Comparison of ENCODE assay signal across 8 cellular contexts in genomic region chr17:35969558-35970442, GRCh38. TPM values are rescaled to one million over a fixed set of nuclear protein-coding genes. Genes with fewer than 3 reads are reported as not detected.
DNase-seq lines count a peak whose midpoint lies in the region; ATAC-seq and TF ChIP-seq lines count a peak whose summit lies in the region.

No MANE protein-coding gene starts in this region.

- POLR2A ChIA-PET in activated CD4-positive, alpha-beta T cell treated with anti-CD3 and anti-CD28 coated beads for 36 hours (lab: Charles Lee): interaction anchor here (0.9 kb wide), 1 partner anchor 180 kb away, joined by 3 read pairs; no protein-coding TSS in a partner anchor

- no peaks in the 10 kb centered on the region for H3K9me3 Mint-ChIP-seq in activated CD4-positive, alpha-beta T cell treated with anti-CD3 and anti-CD28 coated beads for 36 hours (ENCODE audit: low read depth)
- no peaks in the 10 kb centered on the region for H3K9me3 Mint-ChIP-seq in chondrocyte (ENCODE audit: low read depth)

- H3K36me3 Mint-ChIP-seq in activated CD4-positive, alpha-beta T cell treated with anti-CD3 and anti-CD28 coated beads for 36 hours (ENCODE audit: low read depth): no peaks in the 10 kb centered on the region
- H3K36me3 Mint-ChIP-seq in chondrocyte (ENCODE audit: low read depth): no peaks in the 10 kb centered on the region

- H3K27me3 Mint-ChIP-seq in activated CD4-positive, alpha-beta T cell treated with anti-CD3 and anti-CD28 coated beads for 36 hours: no peaks in the 10 kb centered on the region
- H3K27me3 Mint-ChIP-seq in chondrocyte (ENCODE audit: low read depth): peaks cover 7% of the 10 kb centered on the region

- CTCF ChIA-PET in activated CD4-positive, alpha-beta T cell treated with anti-CD3 and anti-CD28 coated beads for 36 hours (lab: Charles Lee): interaction anchor here (0.6 to 9.7 kb wide), 34 partner anchors 8 to 1421 kb away, joined by 3 to 173 read pairs (median 4); partner anchors contain the start of genes CCL16, CCL3, LYZL6 and RDM1

- intact Hi-C loops in activated CD4-positive, alpha-beta T cell treated with anti-CD3 and anti-CD28 coated beads for 36 hours (cut with DNase I, micrococcal nuclease): loop anchor here (1.0 to 2.0 kb wide), 6 partner anchors 103 to 514 kb away; no protein-coding TSS in a partner anchor

- peak; percentile 79 for ATAC-seq in activated CD4-positive, alpha-beta T cell treated with anti-CD3 and anti-CD28 coated beads for 36 hours
- ATAC-seq in left lobe of liver: peak; percentile 71
- ATAC-seq in GM18861 (IDR thresholded peaks at IDR 0.05; ENCODE audit: unreplicated experiment): no peak

- H3K27ac Mint-ChIP-seq in activated CD4-positive, alpha-beta T cell treated with anti-CD3 and anti-CD28 coated beads for 36 hours: no peak overlapping the region
- no peak overlapping the region for H3K27ac Mint-ChIP-seq in chondrocyte (ENCODE audit: unreplicated experiment)

- TF ChIP-seq CTCF in GM13977 (IDR thresholded peaks at IDR 0.05; ENCODE audit: extremely low read depth, insufficient read depth, missing control alignments) (peak; percentile 82), chondrocyte (IDR thresholded peaks at IDR 0.05) (peak; percentile 89)

- no peaks in the 10 kb centered on the region for H3K4me1 Mint-ChIP-seq in activated CD4-positive, alpha-beta T cell treated with anti-CD3 and anti-CD28 coated beads for 36 hours
- H3K4me1 Mint-ChIP-seq in chondrocyte (ENCODE audit: low read depth): peaks cover 11% of the 10 kb centered on the region

- in situ Hi-C loops in GM13977 (cut with MboI; ENCODE audit: low pct_unique_long_range_greater_than_20kb, low sequenced_read_pairs, unreplicated experiment): loop anchor here (10.0 kb wide), 1 partner anchor 175 kb away; no protein-coding TSS in a partner anchor

- no peak overlapping the region for H3K4me3 Mint-ChIP-seq in activated CD4-positive, alpha-beta T cell treated with anti-CD3 and anti-CD28 coated beads for 36 hours
- no peak overlapping the region for H3K4me3 Mint-ChIP-seq in chondrocyte (ENCODE audit: unreplicated experiment)

- DNase-seq in 8988T (peak; percentile 20), GM13977 (ENCODE audit: low spot score) (peak; percentile 66), NCI-H2227 (lab: John Stamatoyannopoulos, UW; ENCODE audit: unreplicated experiment) (peak; percentile 77), chondrocyte (ENCODE audit: low spot score) (no peak), left lobe of liver (ENCODE audit: low spot score) (peak; percentile 85)
- peak; percentile 86 for DNase-seq in activated CD4-positive, alpha-beta T cell treated with anti-CD3 and anti-CD28 coated beads for 36 hours
- DNase-seq in stimulated activated CD4-positive, alpha-beta T cell treated with anti-CD3 and anti-CD28 coated beads, Interleukin-4, amount 100 ng/mL, for 4 hours: peak; percentile 42 to 61

RNA-seq across cellular contexts. Expression of gene CCL16, which starts 11.5 kb away (rescaled TPM):
- total RNA-seq in activated CD4-positive, alpha-beta T cell treated with anti-CD3 and anti-CD28 coated beads for 36 hours: not detected
- total RNA-seq in chondrocyte: not detected in 3 replicates
- total RNA-seq in left lobe of liver: 31.1 TPM

RNA-seq across cellular contexts. Expression of gene CCL14, which starts 16.7 kb away (rescaled TPM):
- total RNA-seq in activated CD4-positive, alpha-beta T cell treated with anti-CD3 and anti-CD28 coated beads for 36 hours: not detected
- total RNA-seq in chondrocyte: not detected in 3 replicates
- 16.9 TPM for total RNA-seq in left lobe of liver

RNA-seq across cellular contexts. Expression of gene LYZL6, which starts 26.3 kb away (rescaled TPM):
- total RNA-seq in activated CD4-positive, alpha-beta T cell treated with anti-CD3 and anti-CD28 coated beads for 36 hours: not detected
- total RNA-seq in chondrocyte (not detected in 3 replicates), left lobe of liver (not detected)

RNA-seq across cellular contexts. Expression of gene CCL15, which starts 31.6 kb away (rescaled TPM):
- total RNA-seq in activated CD4-positive, alpha-beta T cell treated with anti-CD3 and anti-CD28 coated beads for 36 hours: not detected
- total RNA-seq in chondrocyte (not detected in 3 replicates), left lobe of liver (13.8 TPM)

RNA-seq across cellular contexts. Expression of gene RDM1, which starts 39.2 kb away (rescaled TPM):
- total RNA-seq in activated CD4-positive, alpha-beta T cell treated with anti-CD3 and anti-CD28 coated beads for 36 hours: 1 to 10 TPM; 4.4 to 6.5 TPM
- total RNA-seq in chondrocyte (0.35 TPM in 1 of 3 replicates, not detected in the others), left lobe of liver (not detected)

Comparison
In these comparisons a context has a peak if more than half of its experiments do, and no peak if none do; other contexts are left out.
1. RNA of gene CCL16, which starts 11.5 kb away (total RNA-seq): 31.1 TPM in left lobe of liver (single experiment); not detected in activated CD4-positive, alpha-beta T cell treated with anti-CD3 and anti-CD28 coated beads for 36 hours and not detected in chondrocyte; every median in the first group is over 10 times any median in the second.
2. RNA of gene CCL14, which starts 16.7 kb away (total RNA-seq): 16.9 TPM in left lobe of liver (single experiment); not detected in activated CD4-positive, alpha-beta T cell treated with anti-CD3 and anti-CD28 coated beads for 36 hours and not detected in chondrocyte; every median in the first group is over 10 times any median in the second.